ENCODE assay signal across 16 cellular contexts in genomic region chrX:136271300-136271699, GRCh38. TPM values are rescaled to one million over a fixed set of nuclear protein-coding genes. Genes with fewer than 3 reads are reported as not detected.
DNase-seq lines count a peak whose midpoint lies in the region; ATAC-seq, FAIRE-seq and TF ChIP-seq lines count a peak whose summit lies in the region.
"Had no signal": no experiment of that assay in that cellular context is flagged by ENCODE, and none has a peak within 500 bp of the region (broad histone marks: within the 10 kb centered on the region; RNA-seq: fewer than 3 reads in every experiment).

No MANE protein-coding gene starts in this region.

- no peak overlapping the region for H3K4me3 Mint-ChIP-seq in natural killer cell treated with Interleukin-12 subunit alpha and Interleukin-12 subunit beta and Interleukin-15 and Interleukin-18, amount 100 ng/mL, for 72 hours
- H3K4me3 Mint-ChIP-seq: activated naive CD4-positive, alpha-beta T cell treated with anti-CD3 and anti-CD28 coated beads for 36 hours; neural progenitor cell had no signal

- no peak overlapping the region for H2AK5ac ChIP-seq in trophoblast cell (ENCODE audit: low read length)

- H3K9me2 ChIP-seq in Loucy (replicated peaks; ENCODE audit: low read depth, low read length) = no peaks in the 10 kb centered on the region

- H3K79me2 ChIP-seq in Loucy (ENCODE audit: insufficient read depth, low read length) (no peaks in the 10 kb centered on the region), GM12878 (ENCODE audit: control insufficient read depth, insufficient read depth, low read length) (no peaks in the 10 kb centered on the region), trophoblast cell (ENCODE audit: control insufficient read depth, insufficient read depth, low read length, poor library complexity) (no peaks in the 10 kb centered on the region)

- RAD21 ChIA-PET in GM12878 (lab: Charles Lee; ENCODE audit: unreplicated experiment) = interaction anchor here (1.1 to 1.7 kb wide), 3 partner anchors 105 to 424 kb away, joined by 3 to 10 read pairs (median 6); no protein-coding TSS in a partner anchor

- H2BK12ac ChIP-seq in trophoblast cell (ENCODE audit: low read length) = no peak overlapping the region

- in situ Hi-C loops in GM12878 (cut with MboI) = no loop called here

- no peaks in the 10 kb centered on the region for H3K79me1 ChIP-seq in trophoblast cell (ENCODE audit: low read length)

- no peak overlapping the region for H2BK5ac ChIP-seq in trophoblast cell (ENCODE audit: low read depth, low read length, poor library complexity)

- H2AFZ ChIP-seq in Loucy (ENCODE audit: low read length) (peak overlapping the region; percentile 45; the same call in 1 of the 2 replicates), GM12878 (ENCODE audit: control insufficient read depth, low read depth, low read length) (no peak overlapping the region), trophoblast cell (ENCODE audit: insufficient read depth, low read length, poor library complexity) (no peak overlapping the region)
- H2AFZ ChIP-seq: neural progenitor cell had no signal

- H3F3A ChIP-seq in Loucy (ENCODE audit: low read depth) = no peaks in the 10 kb centered on the region

- no peak overlapping the region for H2BK120ac ChIP-seq in trophoblast cell (ENCODE audit: insufficient read depth, low read length, poor library complexity)

- SMC1A ChIA-PET in GM12878 (lab: Charles Lee; ENCODE audit: uncharacterized antibody, unreplicated experiment) = interaction anchor here (0.5 to 1.4 kb wide), 5 partner anchors 15 to 783 kb away, joined by 3 to 7 read pairs (median 4); no protein-coding TSS in a partner anchor

- H3K4me1 ChIP-seq in Loucy (ENCODE audit: insufficient read depth, low read length, poor library complexity, severe bottlenecking) = peaks cover 10% of the 10 kb centered on the region
- H3K4me1 ChIP-seq in GM12878 (ENCODE audit: control insufficient read depth, insufficient read depth, low read length) = no peaks in the 10 kb centered on the region; the same call in 1 of the 2 replicates
- H3K4me1 ChIP-seq in trophoblast cell (ENCODE audit: control insufficient read depth in 1 of 2, insufficient read depth in 2 of 2, low read length in 2 of 2) = no peaks in the 10 kb centered on the region
- H3K4me1 ChIP-seq: neural progenitor cell, right atrium auricular region, upper lobe of left lung had no signal

- POLR2A ChIA-PET in GM12878 (lab: Charles Lee) = interaction anchor here (0.6 kb wide), 1 partner anchor 1782 kb away, joined by 3 read pairs; no protein-coding TSS in a partner anchor

- ATAC-seq in GM18505 (IDR thresholded peaks at IDR 0.05; ENCODE audit: unreplicated experiment) (peak; percentile 45), HG02642 (IDR thresholded peaks at IDR 0.05; ENCODE audit: poor library complexity, unreplicated experiment) (peak; percentile 48), GM12878 (peak; percentile 55)
- ATAC-seq in natural killer cell treated with Interleukin-12 subunit alpha and Interleukin-12 subunit beta and Interleukin-15 and Interleukin-18, amount 100 ng/mL, for 72 hours = no peak

- H3K27me3 Mint-ChIP-seq in natural killer cell treated with Interleukin-12 subunit alpha and Interleukin-12 subunit beta and Interleukin-15 and Interleukin-18, amount 100 ng/mL, for 72 hours = peaks cover 0 to 13% of the 10 kb centered on the region in 2 donors

- no peak overlapping the region for H4K91ac ChIP-seq in trophoblast cell (ENCODE audit: low read depth, low read length)

- H4K20me1 ChIP-seq in Loucy (ENCODE audit: insufficient read depth, low read length, poor library complexity, severe bottlenecking) (no peaks in the 10 kb centered on the region), GM12878 (ENCODE audit: control insufficient read depth, insufficient read depth) (no peaks in the 10 kb centered on the region)

- H3K9ac ChIP-seq in Loucy (ENCODE audit: low read depth, low read length, poor library complexity, severe bottlenecking) (peak overlapping the region; percentile 39), GM12878 (ENCODE audit: control insufficient read depth, insufficient read depth, low read length) (no peak overlapping the region), trophoblast cell (ENCODE audit: low read length) (no peak overlapping the region)
- H3K9ac ChIP-seq: neural progenitor cell had no signal

- intact Hi-C loops in GM12878 (cut with micrococcal nuclease; ENCODE audit: unreplicated experiment) = loop anchor here (10.0 kb wide), 1 partner anchor 304 kb away; no protein-coding TSS in a partner anchor

- H3K36me3 ChIP-seq in Loucy (ENCODE audit: insufficient read depth, low read length) = no peaks in the 10 kb centered on the region
- no peaks in the 10 kb centered on the region for H3K36me3 ChIP-seq in GM12878 (ENCODE audit: control insufficient read depth in 2 of 2, insufficient read depth in 2 of 2, low read length in 1 of 2)
- no peaks in the 10 kb centered on the region for H3K36me3 ChIP-seq in trophoblast cell (ENCODE audit: control insufficient read depth in 1 of 2, insufficient read depth in 2 of 2, low read length in 2 of 2)
- H3K36me3 ChIP-seq: brain microvascular endothelial cell, neural progenitor cell, right atrium auricular region, upper lobe of left lung had no signal

- no peak for TF ChIP-seq EP300 in GM12878 (IDR thresholded peaks at IDR 0.05; ENCODE audit: borderline replicate concordance in 1 of 2, control insufficient read depth in 1 of 2, low read depth in 2 of 2, low read length in 2 of 2)

- 57% methylated on average over 1 of the region's 1 CpG for WGBS in GM12878 (ENCODE audit: insufficient coverage, insufficient replicate concordance, low lambda C conversion rate, missing lambda C conversion rate)
- WGBS in trophoblast cell (ENCODE audit: extremely low coverage, insufficient coverage, insufficient read length) = no CpG with 5 or more reads among the region's 1 CpG

- H3K4me1 Mint-ChIP-seq in natural killer cell treated with Interleukin-12 subunit alpha and Interleukin-12 subunit beta and Interleukin-15 and Interleukin-18, amount 100 ng/mL, for 72 hours (ENCODE audit: low read depth in 2 of 2) = peaks cover 0 to 3% of the 10 kb centered on the region in 2 donors
- H3K4me1 Mint-ChIP-seq: neural progenitor cell had no signal

- no peak overlapping the region for H3K23ac ChIP-seq in trophoblast cell (ENCODE audit: low read length)

- TF ChIP-seq POLR2A in GM18505 (IDR thresholded peaks at IDR 0.05; ENCODE audit: borderline replicate concordance, extremely low read depth, insufficient read depth, insufficient read length) (no peak), GM12878 (IDR thresholded peaks at IDR 0.05; ENCODE audit: low read depth, low read length) (no peak)

- no peak overlapping the region for H4K12ac ChIP-seq in trophoblast cell (ENCODE audit: low read depth, low read length)

- no peak for TF ChIP-seq RAD21 in GM12878 (IDR thresholded peaks at IDR 0.05; ENCODE audit: insufficient read depth, low read depth, low read length)

- peak overlapping the region; percentile 32 for H3K4me3 ChIP-seq in Loucy (ENCODE audit: low read length, poor library complexity, severe bottlenecking)
- H3K4me3 ChIP-seq in GM12878 = no peak overlapping the region
- H3K4me3 ChIP-seq in trophoblast cell (ENCODE audit: low read depth, low read length) = no peak overlapping the region
- H3K4me3 ChIP-seq: lung, neural progenitor cell, right atrium auricular region, upper lobe of left lung had no signal

- no peak overlapping the region for H3K27ac ChIP-seq in GM12878 (ENCODE audit: control insufficient read depth, insufficient read depth)
- no peak overlapping the region for H3K27ac ChIP-seq in trophoblast cell (ENCODE audit: low read depth, low read length)
- H3K27ac ChIP-seq: brain microvascular endothelial cell, neural progenitor cell, right atrium auricular region, upper lobe of left lung had no signal

- DNase-seq in GM12878 (ENCODE audit: low read depth, low spot score) = no peak
- DNase-seq in trophoblast cell = no peak
- DNase-seq in natural killer cell treated with Interleukin-12 subunit alpha and Interleukin-12 subunit beta and Interleukin-15 and Interleukin-18, amount 100 ng/mL, for 72 hours (ENCODE audit: low spot score) = no peak
- DNase-seq in NK-92 (lab: John Stamatoyannopoulos, UW; ENCODE audit: unreplicated experiment) = no peak
- DNase-seq in cerebellar nuclear complex (lab: John Stamatoyannopoulos, UW) = no peak
- DNase-seq: activated naive CD4-positive, alpha-beta T cell treated with anti-CD3 and anti-CD28 coated beads for 36 hours; brain microvascular endothelial cell; C1 segment of cervical spinal cord; NCI-H2107; upper lobe of left lung had no signal

- CTCF ChIA-PET in GM12878 (lab: Yijun Ruan, JAX) = interaction anchor here (1.1 to 3.5 kb wide), 6 partner anchors 15 to 423 kb away, joined by 3 to 17 read pairs (median 5); no protein-coding TSS in a partner anchor

- H3K27ac Mint-ChIP-seq in natural killer cell treated with Interleukin-12 subunit alpha and Interleukin-12 subunit beta and Interleukin-15 and Interleukin-18, amount 100 ng/mL, for 72 hours = no peak overlapping the region
- H3K27ac Mint-ChIP-seq: activated naive CD4-positive, alpha-beta T cell treated with anti-CD3 and anti-CD28 coated beads for 36 hours; neural progenitor cell had no signal

- H3K4ac ChIP-seq in trophoblast cell (ENCODE audit: low read depth, low read length) = no peak overlapping the region

- H4K8ac ChIP-seq in trophoblast cell (ENCODE audit: low read depth, low read length) = no peak overlapping the region

- no peaks in the 10 kb centered on the region for H3K27me3 ChIP-seq in Loucy (ENCODE audit: insufficient read depth, low read length, poor library complexity, severe bottlenecking)
- H3K27me3 ChIP-seq in GM12878 (replicated peaks in 1 of 2; ENCODE audit: control insufficient read depth in 2 of 2, insufficient read depth in 2 of 2, low read length in 1 of 2) = no peaks in the 10 kb centered on the region
- no peaks in the 10 kb centered on the region for H3K27me3 ChIP-seq in trophoblast cell (ENCODE audit: insufficient read depth, low read length)
- H3K27me3 ChIP-seq: brain microvascular endothelial cell, neural progenitor cell, right atrium auricular region, upper lobe of left lung had no signal

- H3K14ac ChIP-seq in trophoblast cell (ENCODE audit: low read length) = no peak overlapping the region

- H3K4me2 ChIP-seq in Loucy (ENCODE audit: low read depth, low read length, poor library complexity, severe bottlenecking) (peak overlapping the region; percentile 64), GM12878 (ENCODE audit: control insufficient read depth, insufficient read depth) (peak overlapping the region; percentile 33; the same call in 1 of the 2 replicates), trophoblast cell (ENCODE audit: low read length) (no peak overlapping the region)
- H3K4me2 ChIP-seq: neural progenitor cell had no signal

- FAIRE-seq in GM12878 (lab: Jason Lieb, UNC) = peak; percentile 44

- TF ChIP-seq CTCF in Loucy (conservative IDR thresholded peaks at IDR 0.05; ENCODE audit: low read length) (no peak), GM12878 (IDR thresholded peaks at IDR 0.05 in 2 of 3, conservative IDR thresholded peaks at IDR 0.05 in 1 of 3; ENCODE audit: control insufficient read depth in 2 of 3, extremely low read depth in 1 of 3, insufficient read depth in 1 of 3, low read depth in 3 of 3, low read length in 3 of 3) (no peak)

- BruUV-seq in GM12878 (replicated peaks; lab: Mats Ljungman, UMichigan) = no TSS peak

- H3K18ac ChIP-seq in trophoblast cell (ENCODE audit: low read length) = no peak overlapping the region

- no peaks in the 10 kb centered on the region for H3K36me3 Mint-ChIP-seq in natural killer cell treated with Interleukin-12 subunit alpha and Interleukin-12 subunit beta and Interleukin-15 and Interleukin-18, amount 100 ng/mL, for 72 hours
- H3K36me3 Mint-ChIP-seq: neural progenitor cell had no signal

- H3K9me3 ChIP-seq in Loucy (ENCODE audit: insufficient read depth, low read depth, low read length) (no peaks in the 10 kb centered on the region), GM12878 (replicated peaks; ENCODE audit: control insufficient read depth, insufficient read depth, low read length) (no peaks in the 10 kb centered on the region), trophoblast cell (ENCODE audit: insufficient read depth, low read depth, low read length) (no peaks in the 10 kb centered on the region)
- H3K9me3 ChIP-seq: right atrium auricular region, upper lobe of left lung had no signal

- H3K9me3 Mint-ChIP-seq in natural killer cell treated with Interleukin-12 subunit alpha and Interleukin-12 subunit beta and Interleukin-15 and Interleukin-18, amount 100 ng/mL, for 72 hours = no peaks in the 10 kb centered on the region
- H3K9me3 Mint-ChIP-seq: activated naive CD4-positive, alpha-beta T cell treated with anti-CD3 and anti-CD28 coated beads for 36 hours; neural progenitor cell had no signal

RNA-seq across cellular contexts. Expression of gene MAP7D3, which starts 20.1 kb away (rescaled TPM):
- 19.2 and 21.4 TPM in 2 replicates for total RNA-seq in GM12878 (2013; cell fraction: nucleolus; rRNA removed)
- total RNA-seq in GM12878 (2014; rRNA removed) (10.7 and 14.7 TPM in 2 replicates), GM12878 (2014; rRNA removed; fragmentation: Illumina TruSeq; extraction: Trizol) (24.0 TPM in 2 replicates), GM12878 (2021) (10.8 and 11.3 TPM in 2 replicates)
- 4.2 TPM for polyA plus RNA-seq in GM12878 (2011; ENCODE audit: low read depth)
- polyA plus RNA-seq in GM12878 (2011; rRNA removed) (9.3 and 9.7 TPM in 2 replicates), GM12878 (2014; fragmentation: Illumina TruSeq; extraction: Trizol) (17.8 and 24.2 TPM in 2 replicates), GM12878 (2014; fragmentation: Nextera tagmentation; extraction: Ambion mirVana) (10 to 100 TPM in 1 of 2 experiments, 1 to 10 TPM in 1; 9.1 to 10.2 TPM), GM12878 (2014; rRNA removed) (8.3 and 10.4 TPM in 2 replicates), GM12878 (2016; fragmentation: Nextera tagmentation; extraction: Ambion mirVana) (10 to 100 TPM; 11.2 to 11.4 TPM)
- polyA plus RNA-seq in GM12878 (2011; cell fraction: cytosol; rRNA removed) = 4.4 and 5.1 TPM in 2 replicates
- polyA plus RNA-seq in GM12878 (2011; cell fraction: nucleus; rRNA removed) = 10.6 and 10.7 TPM in 2 replicates
- polyA plus RNA-seq in GM12878 (2012) = 7.0 and 7.2 TPM in 2 replicates
- polyA minus RNA-seq in GM12878 (2011; rRNA and poly(A)+ RNA removed) = 5.1 and 10.1 TPM in 2 replicates
- polyA minus RNA-seq in GM12878 (2011; cell fraction: cytosol; rRNA and poly(A)+ RNA removed) = 3.5 and 4.1 TPM in 2 replicates
- polyA minus RNA-seq in GM12878 (2011; cell fraction: nucleus; rRNA and poly(A)+ RNA removed) = 4.0 and 8.1 TPM in 2 replicates
- polyA plus RNA-seq in trophoblast cell (2013) = 6.8 and 7.6 TPM in 2 replicates
- 10 to 100 TPM in 1 of 2 donors, 1 to 10 TPM in 1; 9.5 to 13.5 TPM for total RNA-seq in natural killer cell treated with Interleukin-12 subunit alpha and Interleukin-12 subunit beta and Interleukin-15 and Interleukin-18, amount 100 ng/mL, for 72 hours

RNA-seq across cellular contexts. Expression of gene ADGRG4, which starts 29.5 kb away (rescaled TPM):
- total RNA-seq in GM12878 (2013; cell fraction: nucleolus; rRNA removed) = not detected in 2 replicates
- total RNA-seq in GM12878 (2014; rRNA removed) = not detected in 2 replicates
- total RNA-seq in GM12878 (2014; rRNA removed; fragmentation: Illumina TruSeq; extraction: Trizol) = not detected in 2 replicates
- not detected in 2 replicates for total RNA-seq in GM12878 (2021)
- polyA plus RNA-seq in GM12878 (2011; ENCODE audit: low read depth) = not detected
- not detected in 2 replicates for polyA plus RNA-seq in GM12878 (2011; rRNA removed)
- polyA plus RNA-seq in GM12878 (2011; cell fraction: cytosol; rRNA removed) = not detected in 2 replicates
- not detected in 2 replicates for polyA plus RNA-seq in GM12878 (2011; cell fraction: nucleus; rRNA removed)
- not detected in 2 replicates for polyA plus RNA-seq in GM12878 (2012)
- not detected in 2 replicates for polyA plus RNA-seq in GM12878 (2014; fragmentation: Illumina TruSeq; extraction: Trizol)
- not detected for polyA plus RNA-seq in GM12878 (2014; fragmentation: Nextera tagmentation; extraction: Ambion mirVana)
- polyA plus RNA-seq in GM12878 (2014; rRNA removed) = not detected in 2 replicates
- polyA plus RNA-seq in GM12878 (2016; fragmentation: Nextera tagmentation; extraction: Ambion mirVana) = not detected
- under 0.01 TPM in 1 of 2 replicates, not detected in the other for polyA minus RNA-seq in GM12878 (2011; rRNA and poly(A)+ RNA removed)
- not detected in 2 replicates for polyA minus RNA-seq in GM12878 (2011; cell fraction: cytosol; rRNA and poly(A)+ RNA removed)
- polyA minus RNA-seq in GM12878 (2011; cell fraction: nucleus; rRNA and poly(A)+ RNA removed) = not detected in 2 replicates
- polyA plus RNA-seq in trophoblast cell (2013) = not detected in 2 replicates
- total RNA-seq in natural killer cell treated with Interleukin-12 subunit alpha and Interleukin-12 subunit beta and Interleukin-15 and Interleukin-18, amount 100 ng/mL, for 72 hours = not detected
- total RNA-seq: activated naive CD4-positive, alpha-beta T cell treated with anti-CD3 and anti-CD28 coated beads for 36 hours; right atrium auricular region had no signal
- polyA plus RNA-seq: lung had no signal

Comparison
In these comparisons a context has a peak if more than half of its experiments do, and no peak if none do; other contexts are left out.
1. ATAC-seq: peak in GM18505 (single experiment), HG02642 (single experiment) and GM12878 (single experiment); none in natural killer cell treated with Interleukin-12 subunit alpha and Interleukin-12 subunit beta and Interleukin-15 and Interleukin-18, amount 100 ng/mL, for 72 hours (0 of 2).